In the genomic region with DNA sequence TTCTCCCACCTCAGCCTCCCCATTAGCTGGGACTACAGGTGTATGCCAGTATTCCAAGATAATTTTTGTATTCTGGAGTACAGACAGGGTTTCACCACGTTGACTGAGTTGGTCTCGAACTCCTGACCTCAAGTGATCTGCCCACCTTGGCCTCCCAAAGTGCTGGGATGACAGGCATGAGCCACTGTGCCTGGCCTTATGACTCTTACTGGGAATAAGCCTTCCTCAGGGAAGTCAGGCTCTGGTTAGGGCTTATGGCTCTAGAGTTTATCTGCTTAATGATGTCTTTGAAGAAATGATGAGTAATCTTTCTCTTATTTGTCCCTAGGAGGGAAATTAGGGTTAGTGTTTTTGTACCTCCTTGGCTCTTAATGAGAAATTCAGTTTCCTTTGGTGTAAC, we compare ENCODE assay signal across 11 cellular contexts.
DNase-seq lines count a peak whose midpoint lies in the region; ATAC-seq and TF ChIP-seq lines count a peak whose summit lies in the region.
"Had no signal": no experiment of that assay in that cellular context is flagged by ENCODE, and none has a peak within 500 bp of the region (broad histone marks: within the 10 kb centered on the region; RNA-seq: fewer than 3 reads in every experiment).

No MANE protein-coding gene starts in this region.

- H3K36me3 ChIP-seq in heart left ventricle (no peaks in the 10 kb centered on the region), thyroid gland (no peaks in the 10 kb centered on the region), aorta (ENCODE audit: control insufficient read depth in 1 of 2, insufficient read depth in 2 of 2, low read length in 1 of 2) (no peaks in the 10 kb centered on the region)

- CTCF ChIA-PET in T-cell (lab: Charles Lee): interaction anchor here (0.7 to 1.3 kb wide), 5 partner anchors 11 to 322 kb away, joined by 3 to 4 read pairs (median 3); no protein-coding TSS in a partner anchor

- 58 to 87% (median 79%) methylated on average over 2 of the region's 2 CpGs for WGBS in heart left ventricle, 4 donors
- 71 to 79% methylated on average over 2 of the region's 2 CpGs for WGBS in thyroid gland, 2 donors
- WGBS in aorta, 2 donors: 67 to 77% methylated on average over 2 of the region's 2 CpGs

- TF ChIP-seq POLR2A in heart left ventricle (IDR thresholded peaks at IDR 0.05) (no peak), thyroid gland (IDR thresholded peaks at IDR 0.05) (no peak)

- peaks cover 11% of the 10 kb centered on the region for H3K36me3 Mint-ChIP-seq in T-cell
- no peaks in the 10 kb centered on the region for H3K36me3 Mint-ChIP-seq in memory B cell

- ATAC-seq in heart left ventricle (peak in 1 of 4 donors; percentile 39), Right ventricle myocardium inferior (no peak), T-cell (replicated peaks in 1 of 4) (peak in 2 of 4 experiments; percentile 2 to 9), memory B cell (ENCODE audit: low read depth) (no peak), aorta (ENCODE audit: low FRiP score) (no peak), HG02763 (IDR thresholded peaks at IDR 0.05; ENCODE audit: unreplicated experiment) (no peak), HG02588 (IDR thresholded peaks at IDR 0.05; ENCODE audit: unreplicated experiment) (no peak)

- H3K27ac ChIP-seq in heart left ventricle (peak overlapping the region in 8 of 12 donors; percentile 23 to 58 (median 39)), thyroid gland (peak overlapping the region; percentile 22 to 64 (median 36)), aorta (ENCODE audit: low read depth in 1 of 2, low read length in 2 of 2) (no peak overlapping the region)

- H3K9me3 ChIP-seq in heart left ventricle: no peaks in the 10 kb centered on the region
- no peaks in the 10 kb centered on the region for H3K9me3 ChIP-seq in thyroid gland
- no peaks in the 10 kb centered on the region for H3K9me3 ChIP-seq in aorta (ENCODE audit: control insufficient read depth, low read length)

- H3K27me3 Mint-ChIP-seq in T-cell (no peaks in the 10 kb centered on the region), memory B cell (no peaks in the 10 kb centered on the region)

- intact Hi-C loops in heart left ventricle (cut with DNase I): no loop called here
- intact Hi-C loops in Right ventricle myocardium inferior (cut with DNase I): loop anchor here (10.0 kb wide), 1 partner anchor 424 kb away; no protein-coding TSS in a partner anchor
- intact Hi-C loops in thyroid gland (cut with DNase I): loop anchor here (10.0 kb wide), 1 partner anchor 324 kb away; a partner anchor contains a TSS
- intact Hi-C loops in aorta (cut with DNase I): loop anchor here in 1 of 2 donors (10.0 kb wide), 1 partner anchor 154 kb away; no protein-coding TSS in a partner anchor

- H3K27me3 ChIP-seq in heart left ventricle (no peaks in the 10 kb centered on the region), thyroid gland (no peaks in the 10 kb centered on the region), aorta (ENCODE audit: control insufficient read depth in 1 of 2, insufficient read depth in 2 of 2, low read length in 1 of 2) (no peaks in the 10 kb centered on the region)

- no peak overlapping the region for H3K4me3 ChIP-seq in heart left ventricle
- no peak overlapping the region for H3K4me3 ChIP-seq in thyroid gland (replicated peaks in 1 of 3)
- no peak overlapping the region for H3K4me3 ChIP-seq in aorta (ENCODE audit: low read length in 2 of 2)

- DNase-seq in heart left ventricle (no peak), Right ventricle myocardium inferior (ENCODE audit: missing footprints) (no peak), T-cell (no peak), memory B cell (ENCODE audit: low spot score in 2 of 2) (no peak), thyroid gland (no peak), aorta (no peak)
- DNase-seq: Kasumi-1, mammary epithelial cell, NCI-H187 had no signal

- H3K4me1 Mint-ChIP-seq in T-cell (peaks cover 69 to 78% (median 70%) of the 10 kb centered on the region in 3 donors), memory B cell (peaks cover 29% of the 10 kb centered on the region)

- H3K9me3 Mint-ChIP-seq in T-cell (no peaks in the 10 kb centered on the region), memory B cell (no peaks in the 10 kb centered on the region)

- peak overlapping the region; percentile 83 to 96 for H3K27ac Mint-ChIP-seq in T-cell
- peak overlapping the region; percentile 81 for H3K27ac Mint-ChIP-seq in memory B cell

- H3K4me1 ChIP-seq in heart left ventricle: peaks cover 0 to 58% (median 28%) of the 10 kb centered on the region in 12 donors
- peaks cover 24 to 26% of the 10 kb centered on the region in 2 donors for H3K4me1 ChIP-seq in thyroid gland
- peaks cover 3 to 8% of the 10 kb centered on the region in 2 donors for H3K4me1 ChIP-seq in aorta (ENCODE audit: control insufficient read depth in 1 of 2, insufficient read depth in 2 of 2, low read length in 2 of 2)

- H3K4me3 Mint-ChIP-seq in T-cell (peak overlapping the region; percentile 63 to 65 (median 64)), memory B cell (peak overlapping the region; percentile 85)

- TF ChIP-seq CTCF in heart left ventricle (IDR thresholded peaks at IDR 0.05) (no peak), thyroid gland (IDR thresholded peaks at IDR 0.05) (no peak)

- POLR2A ChIA-PET in T-cell (lab: Charles Lee): interaction anchor here in 1 of 2 donors (0.5 to 0.6 kb wide), 2 partner anchors 73 to 75 kb away, joined by 3 read pairs; no protein-coding TSS in a partner anchor

Comparison
In these comparisons a context has a peak if more than half of its experiments do, and no peak if none do; other contexts are left out.
1. intact Hi-C loops: an anchor here in Right ventricle myocardium inferior (10.0 kb wide) and thyroid gland (10.0 kb wide); none called in heart left ventricle.
2. H3K27ac ChIP-seq: peak in heart left ventricle (8 of 12) and thyroid gland (3 of 3); none in aorta (0 of 2).